In genomic region chr3:18008706-18009363, GRCh38 we compare ENCODE assay signal across 20 cellular contexts.
"Had no signal": no experiment of that assay in that cellular context is flagged by ENCODE, and none has a peak within 500 bp of the region (broad histone marks: within the 10 kb centered on the region; RNA-seq: fewer than 3 reads in every experiment).

No MANE protein-coding gene starts in this region.

- ATAC-seq: gastrocnemius medialis; naive thymus-derived CD8-positive, alpha-beta T cell; stimulated activated naive B cell treated with anti-CD40 and anti-IgM and Interleukin-4, amounts not matched to agents 10 μg/mL and 1 μg/mL and 100 μg/mL, for 72 hours had no signal

- DNase-seq: activated CD4-positive, alpha-beta T cell treated with anti-CD3 and anti-CD28 coated beads, Interleukin-2, amount 50 U/mL, for 1 hour; activated CD8-positive, alpha-beta memory T cell treated with anti-CD3 and anti-CD28 coated beads for 24 hours; activated naive CD8-positive, alpha-beta T cell treated with anti-CD3 and anti-CD28 coated beads for 36 hours; cortex of kidney; effector CD4-positive, alpha-beta T cell; gastrocnemius medialis; naive thymus-derived CD8-positive, alpha-beta T cell; posterior cingulate gyrus; retina; stimulated activated CD4-positive, alpha-beta T cell treated with anti-CD3 and anti-CD28 coated beads, Interleukin-15, amount 100 ng/mL, for 24 hours; stimulated activated CD4-positive, alpha-beta T cell treated with anti-CD3 and anti-CD28 coated beads, Interleukin-4, amount 100 ng/mL, for 1 hour; stimulated activated naive B cell treated with anti-CD40 and anti-IgM and Interleukin-4, amounts not matched to agents 10 μg/mL and 1 μg/mL and 100 μg/mL, for 72 hours; substantia nigra; transverse colon had no signal

- H3K4me1 ChIP-seq: esophagus muscularis mucosa, gastrocnemius medialis, heart left ventricle, transverse colon, vagina had no signal

- H3K9me3 ChIP-seq: esophagus muscularis mucosa, gastrocnemius medialis, heart left ventricle, neutrophil, transverse colon, vagina had no signal

- H3K27me3 ChIP-seq: brain microvascular endothelial cell, esophagus muscularis mucosa, gastrocnemius medialis, heart left ventricle, neutrophil, transverse colon, vagina had no signal

- H3K4me3 ChIP-seq: esophagus muscularis mucosa, gastrocnemius medialis, heart left ventricle, skin epidermis, transverse colon, vagina had no signal

- H3K27ac ChIP-seq: brain microvascular endothelial cell, esophagus muscularis mucosa, gastrocnemius medialis, neutrophil, skin epidermis, transverse colon, vagina had no signal

- H3K36me3 ChIP-seq: brain microvascular endothelial cell, esophagus muscularis mucosa, gastrocnemius medialis, heart left ventricle, neutrophil, transverse colon, vagina had no signal
